ENCODE assay signal across 1 cellular context in the genomic region with DNA sequence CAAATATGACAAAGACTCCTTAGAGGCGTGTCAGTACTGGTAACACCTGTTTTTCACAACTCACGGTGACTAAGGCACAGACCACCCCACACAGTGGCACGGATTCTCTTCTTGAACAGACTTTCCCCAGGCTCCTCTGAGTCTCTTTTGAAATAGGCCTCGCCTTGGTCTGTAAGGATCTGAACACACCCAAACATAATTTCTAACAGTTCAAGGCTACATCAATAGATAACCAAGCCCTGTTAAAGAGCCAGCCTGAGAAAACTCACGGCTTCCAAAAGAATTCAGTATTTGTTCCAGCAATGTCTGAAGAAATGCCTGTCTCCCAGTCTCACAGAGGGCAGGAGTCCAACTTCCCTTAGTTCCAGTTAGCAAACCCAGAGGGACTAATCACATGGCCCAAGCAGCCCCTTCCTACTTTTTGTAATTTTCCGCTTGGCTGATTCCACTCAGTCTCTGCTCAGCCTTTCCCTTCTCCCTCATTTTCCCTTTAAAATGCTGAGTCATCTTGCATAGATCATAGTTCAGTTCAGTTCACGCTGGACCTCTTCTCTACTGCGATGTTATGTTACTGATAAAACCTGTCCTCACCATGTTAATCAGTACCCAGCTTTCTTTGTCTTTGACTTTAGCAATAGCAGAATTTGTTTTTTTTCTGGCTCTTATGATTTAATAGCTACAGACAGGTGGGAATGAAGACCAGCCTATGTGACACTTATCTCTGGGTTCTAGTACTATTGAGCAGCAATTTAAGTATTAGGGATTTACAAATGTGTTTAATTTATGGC.
A peak's percentile ranks its signal among the peaks of the same experiment; 100 is the strongest.
TF ChIP-seq lines count a peak whose summit lies in the region.

No MANE protein-coding gene starts in this region.

TF ChIP-seq in HepG2, 621 proteins besides CTCF, POLR2A, EP300 and RAD21 (continued from another document and continues in another):
- TF ChIP-seq, protein P1, sequence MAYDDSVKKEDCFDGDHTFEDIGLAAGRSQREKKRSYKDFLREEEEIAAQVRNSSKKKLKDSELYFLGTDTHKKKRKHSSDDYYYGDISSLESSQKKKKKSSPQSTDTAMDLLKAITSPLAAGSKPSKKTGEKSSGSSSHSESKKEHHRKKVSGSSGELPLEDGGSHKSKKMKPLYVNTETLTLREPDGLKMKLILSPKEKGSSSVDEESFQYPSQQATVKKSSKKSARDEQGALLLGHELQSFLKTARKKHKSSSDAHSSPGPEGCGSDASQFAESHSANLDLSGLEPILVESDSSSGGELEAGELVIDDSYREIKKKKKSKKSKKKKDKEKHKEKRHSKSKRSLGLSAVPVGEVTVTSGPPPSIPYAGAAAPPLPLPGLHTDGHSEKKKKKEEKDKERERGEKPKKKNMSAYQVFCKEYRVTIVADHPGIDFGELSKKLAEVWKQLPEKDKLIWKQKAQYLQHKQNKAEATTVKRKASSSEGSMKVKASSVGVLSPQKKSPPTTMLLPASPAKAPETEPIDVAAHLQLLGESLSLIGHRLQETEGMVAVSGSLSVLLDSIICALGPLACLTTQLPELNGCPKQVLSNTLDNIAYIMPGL (CRISPR knock-in tag; IDR thresholded peaks at IDR 0.05; ENCODE audit: borderline replicate concordance in 1 of 2, low read depth in 1 of 2): peak in 1 of 2 experiments; percentile 60; a peak in 3 of 4 replicates
- TF ChIP-seq HNRNPLL (IDR thresholded peaks at IDR 0.05; ENCODE audit: low read depth, low read length, poor library complexity, severe bottlenecking): no peak
- peak; percentile 26; the same call in 1 of the 2 replicates for TF ChIP-seq SOX13 (IDR thresholded peaks at IDR 0.05)
- peak in 1 of 2 experiments; percentile 94; a peak in 2 of 4 replicates for TF ChIP-seq SOX13 (CRISPR knock-in tag; conservative IDR thresholded peaks at IDR 0.05 in 1 of 2, IDR thresholded peaks at IDR 0.05 in 1 of 2)
- TF ChIP-seq, protein P2, sequence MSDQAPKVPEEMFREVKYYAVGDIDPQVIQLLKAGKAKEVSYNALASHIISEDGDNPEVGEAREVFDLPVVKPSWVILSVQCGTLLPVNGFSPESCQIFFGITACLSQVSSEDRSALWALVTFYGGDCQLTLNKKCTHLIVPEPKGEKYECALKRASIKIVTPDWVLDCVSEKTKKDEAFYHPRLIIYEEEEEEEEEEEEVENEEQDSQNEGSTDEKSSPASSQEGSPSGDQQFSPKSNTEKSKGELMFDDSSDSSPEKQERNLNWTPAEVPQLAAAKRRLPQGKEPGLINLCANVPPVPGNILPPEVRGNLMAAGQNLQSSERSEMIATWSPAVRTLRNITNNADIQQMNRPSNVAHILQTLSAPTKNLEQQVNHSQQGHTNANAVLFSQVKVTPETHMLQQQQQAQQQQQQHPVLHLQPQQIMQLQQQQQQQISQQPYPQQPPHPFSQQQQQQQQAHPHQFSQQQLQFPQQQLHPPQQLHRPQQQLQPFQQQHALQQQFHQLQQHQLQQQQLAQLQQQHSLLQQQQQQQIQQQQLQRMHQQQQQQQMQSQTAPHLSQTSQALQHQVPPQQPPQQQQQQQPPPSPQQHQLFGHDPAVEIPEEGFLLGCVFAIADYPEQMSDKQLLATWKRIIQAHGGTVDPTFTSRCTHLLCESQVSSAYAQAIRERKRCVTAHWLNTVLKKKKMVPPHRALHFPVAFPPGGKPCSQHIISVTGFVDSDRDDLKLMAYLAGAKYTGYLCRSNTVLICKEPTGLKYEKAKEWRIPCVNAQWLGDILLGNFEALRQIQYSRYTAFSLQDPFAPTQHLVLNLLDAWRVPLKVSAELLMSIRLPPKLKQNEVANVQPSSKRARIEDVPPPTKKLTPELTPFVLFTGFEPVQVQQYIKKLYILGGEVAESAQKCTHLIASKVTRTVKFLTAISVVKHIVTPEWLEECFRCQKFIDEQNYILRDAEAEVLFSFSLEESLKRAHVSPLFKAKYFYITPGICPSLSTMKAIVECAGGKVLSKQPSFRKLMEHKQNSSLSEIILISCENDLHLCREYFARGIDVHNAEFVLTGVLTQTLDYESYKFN (CRISPR knock-in tag; conservative IDR thresholded peaks at IDR 0.05): peak; percentile 98
- TF ChIP-seq DPF2 (CRISPR knock-in tag; IDR thresholded peaks at IDR 0.05; ENCODE audit: borderline replicate concordance, low read depth): no peak; the same call in 1 of the 2 replicates
- TF ChIP-seq, protein P3, sequence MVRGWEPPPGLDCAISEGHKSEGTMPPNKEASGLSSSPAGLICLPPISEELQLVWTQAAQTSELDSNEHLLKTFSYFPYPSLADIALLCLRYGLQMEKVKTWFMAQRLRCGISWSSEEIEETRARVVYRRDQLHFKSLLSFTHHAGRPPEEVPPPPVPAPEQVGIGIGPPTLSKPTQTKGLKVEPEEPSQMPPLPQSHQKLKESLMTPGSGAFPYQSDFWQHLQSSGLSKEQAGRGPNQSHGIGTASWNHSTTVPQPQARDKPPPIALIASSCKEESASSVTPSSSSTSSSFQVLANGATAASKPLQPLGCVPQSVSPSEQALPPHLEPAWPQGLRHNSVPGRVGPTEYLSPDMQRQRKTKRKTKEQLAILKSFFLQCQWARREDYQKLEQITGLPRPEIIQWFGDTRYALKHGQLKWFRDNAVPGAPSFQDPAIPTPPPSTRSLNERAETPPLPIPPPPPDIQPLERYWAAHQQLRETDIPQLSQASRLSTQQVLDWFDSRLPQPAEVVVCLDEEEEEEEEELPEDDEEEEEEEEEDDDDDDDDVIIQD (CRISPR knock-in tag; IDR thresholded peaks at IDR 0.05; ENCODE audit: low read depth): peak; percentile 78; the same call in 1 of the 2 replicates
- no peak for TF ChIP-seq MTF1 (CRISPR knock-in tag; IDR thresholded peaks at IDR 0.05)
- TF ChIP-seq NCOA5 (CRISPR knock-in tag; IDR thresholded peaks at IDR 0.05): no peak
- no peak for TF ChIP-seq ZSCAN25 (CRISPR knock-in tag; IDR thresholded peaks at IDR 0.05)
- TF ChIP-seq, protein P4, sequence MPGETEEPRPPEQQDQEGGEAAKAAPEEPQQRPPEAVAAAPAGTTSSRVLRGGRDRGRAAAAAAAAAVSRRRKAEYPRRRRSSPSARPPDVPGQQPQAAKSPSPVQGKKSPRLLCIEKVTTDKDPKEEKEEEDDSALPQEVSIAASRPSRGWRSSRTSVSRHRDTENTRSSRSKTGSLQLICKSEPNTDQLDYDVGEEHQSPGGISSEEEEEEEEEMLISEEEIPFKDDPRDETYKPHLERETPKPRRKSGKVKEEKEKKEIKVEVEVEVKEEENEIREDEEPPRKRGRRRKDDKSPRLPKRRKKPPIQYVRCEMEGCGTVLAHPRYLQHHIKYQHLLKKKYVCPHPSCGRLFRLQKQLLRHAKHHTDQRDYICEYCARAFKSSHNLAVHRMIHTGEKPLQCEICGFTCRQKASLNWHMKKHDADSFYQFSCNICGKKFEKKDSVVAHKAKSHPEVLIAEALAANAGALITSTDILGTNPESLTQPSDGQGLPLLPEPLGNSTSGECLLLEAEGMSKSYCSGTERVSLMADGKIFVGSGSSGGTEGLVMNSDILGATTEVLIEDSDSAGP (CRISPR knock-in tag; IDR thresholded peaks at IDR 0.05; ENCODE audit: borderline replicate concordance): 0 out of 2 replicates have a peak, but pooled peaks have one; percentile 36
- TF ChIP-seq GATAD2A (CRISPR knock-in tag; IDR thresholded peaks at IDR 0.05): peak; percentile 90
- TF ChIP-seq, protein P5, sequence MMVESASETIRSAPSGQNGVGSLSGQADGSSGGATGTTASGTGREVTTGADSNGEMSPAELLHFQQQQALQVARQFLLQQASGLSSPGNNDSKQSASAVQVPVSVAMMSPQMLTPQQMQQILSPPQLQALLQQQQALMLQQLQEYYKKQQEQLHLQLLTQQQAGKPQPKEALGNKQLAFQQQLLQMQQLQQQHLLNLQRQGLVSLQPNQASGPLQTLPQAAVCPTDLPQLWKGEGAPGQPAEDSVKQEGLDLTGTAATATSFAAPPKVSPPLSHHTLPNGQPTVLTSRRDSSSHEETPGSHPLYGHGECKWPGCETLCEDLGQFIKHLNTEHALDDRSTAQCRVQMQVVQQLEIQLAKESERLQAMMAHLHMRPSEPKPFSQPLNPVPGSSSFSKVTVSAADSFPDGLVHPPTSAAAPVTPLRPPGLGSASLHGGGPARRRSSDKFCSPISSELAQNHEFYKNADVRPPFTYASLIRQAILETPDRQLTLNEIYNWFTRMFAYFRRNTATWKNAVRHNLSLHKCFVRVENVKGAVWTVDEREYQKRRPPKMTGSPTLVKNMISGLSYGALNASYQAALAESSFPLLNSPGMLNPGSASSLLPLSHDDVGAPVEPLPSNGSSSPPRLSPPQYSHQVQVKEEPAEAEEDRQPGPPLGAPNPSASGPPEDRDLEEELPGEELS (CRISPR knock-in tag; IDR thresholded peaks at IDR 0.05): peak; percentile 79
- TF ChIP-seq, protein P6, sequence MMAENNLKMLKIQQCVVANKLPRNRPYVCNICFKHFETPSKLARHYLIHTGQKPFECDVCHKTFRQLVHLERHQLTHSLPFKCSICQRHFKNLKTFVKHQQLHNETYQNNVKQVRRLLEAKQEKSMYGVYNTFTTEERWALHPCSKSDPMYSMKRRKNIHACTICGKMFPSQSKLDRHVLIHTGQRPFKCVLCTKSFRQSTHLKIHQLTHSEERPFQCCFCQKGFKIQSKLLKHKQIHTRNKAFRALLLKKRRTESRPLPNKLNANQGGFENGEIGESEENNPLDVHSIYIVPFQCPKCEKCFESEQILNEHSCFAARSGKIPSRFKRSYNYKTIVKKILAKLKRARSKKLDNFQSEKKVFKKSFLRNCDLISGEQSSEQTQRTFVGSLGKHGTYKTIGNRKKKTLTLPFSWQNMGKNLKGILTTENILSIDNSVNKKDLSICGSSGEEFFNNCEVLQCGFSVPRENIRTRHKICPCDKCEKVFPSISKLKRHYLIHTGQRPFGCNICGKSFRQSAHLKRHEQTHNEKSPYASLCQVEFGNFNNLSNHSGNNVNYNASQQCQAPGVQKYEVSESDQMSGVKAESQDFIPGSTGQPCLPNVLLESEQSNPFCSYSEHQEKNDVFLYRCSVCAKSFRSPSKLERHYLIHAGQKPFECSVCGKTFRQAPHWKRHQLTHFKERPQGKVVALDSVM (CRISPR knock-in tag; IDR thresholded peaks at IDR 0.05): no peak
- peak; percentile 94 for TF ChIP-seq NFIC (IDR thresholded peaks at IDR 0.05; ENCODE audit: low read length)
- no peak for TF ChIP-seq PCBP2 (optimal IDR thresholded peaks at IDR 0.05; ENCODE audit: low read depth, low read length, poor library complexity, severe bottlenecking)
- peak; percentile 68; the same call in 1 of the 2 replicates for TF ChIP-seq FOXJ3 (CRISPR knock-in tag; IDR thresholded peaks at IDR 0.05; ENCODE audit: borderline replicate concordance)
- no peak; the same call in 1 of the 2 replicates for TF ChIP-seq ZKSCAN8 (CRISPR knock-in tag; IDR thresholded peaks at IDR 0.05; ENCODE audit: borderline replicate concordance)
- TF ChIP-seq TOE1 (CRISPR knock-in tag; IDR thresholded peaks at IDR 0.05): 0 out of 2 replicates have a peak, but pooled peaks have one; percentile 62
- peak; percentile 82 for TF ChIP-seq ZMYM4 (CRISPR knock-in tag; IDR thresholded peaks at IDR 0.05)
- no peak for TF ChIP-seq FOXM1 (CRISPR knock-in tag; IDR thresholded peaks at IDR 0.05)
- no peak for TF ChIP-seq RELA (CRISPR knock-in tag; IDR thresholded peaks at IDR 0.05)
- TF ChIP-seq, protein P7, sequence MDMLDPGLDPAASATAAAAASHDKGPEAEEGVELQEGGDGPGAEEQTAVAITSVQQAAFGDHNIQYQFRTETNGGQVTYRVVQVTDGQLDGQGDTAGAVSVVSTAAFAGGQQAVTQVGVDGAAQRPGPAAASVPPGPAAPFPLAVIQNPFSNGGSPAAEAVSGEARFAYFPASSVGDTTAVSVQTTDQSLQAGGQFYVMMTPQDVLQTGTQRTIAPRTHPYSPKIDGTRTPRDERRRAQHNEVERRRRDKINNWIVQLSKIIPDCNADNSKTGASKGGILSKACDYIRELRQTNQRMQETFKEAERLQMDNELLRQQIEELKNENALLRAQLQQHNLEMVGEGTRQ (IDR thresholded peaks at IDR 0.05; ENCODE audit: low read depth, low read length): peak; percentile 72
- TF ChIP-seq, protein P7 (CRISPR knock-in tag; IDR thresholded peaks at IDR 0.05; ENCODE audit: borderline replicate concordance): peak; percentile 76; the same call in 1 of the 2 replicates
- no peak for TF ChIP-seq ZNF180 (CRISPR knock-in tag; IDR thresholded peaks at IDR 0.05; ENCODE audit: borderline replicate concordance, low read depth)
- peak; percentile 45; the same call in 1 of the 2 replicates for TF ChIP-seq KAT8 (CRISPR knock-in tag; IDR thresholded peaks at IDR 0.05)
- no peak for TF ChIP-seq ZNF33A (CRISPR knock-in tag; IDR thresholded peaks at IDR 0.05; ENCODE audit: borderline replicate concordance)
- 0 out of 2 replicates have a peak, but pooled peaks have one; percentile 25 for TF ChIP-seq RORA (CRISPR knock-in tag; IDR thresholded peaks at IDR 0.05)
- TF ChIP-seq FLYWCH1 (CRISPR knock-in tag; IDR thresholded peaks at IDR 0.05): no peak
- TF ChIP-seq ZNF607 (CRISPR knock-in tag; IDR thresholded peaks at IDR 0.05; ENCODE audit: borderline replicate concordance): peak; percentile 46; the same call in 1 of the 2 replicates
- no peak for TF ChIP-seq KLF13 (CRISPR knock-in tag; IDR thresholded peaks at IDR 0.05)
- TF ChIP-seq, protein P8, sequence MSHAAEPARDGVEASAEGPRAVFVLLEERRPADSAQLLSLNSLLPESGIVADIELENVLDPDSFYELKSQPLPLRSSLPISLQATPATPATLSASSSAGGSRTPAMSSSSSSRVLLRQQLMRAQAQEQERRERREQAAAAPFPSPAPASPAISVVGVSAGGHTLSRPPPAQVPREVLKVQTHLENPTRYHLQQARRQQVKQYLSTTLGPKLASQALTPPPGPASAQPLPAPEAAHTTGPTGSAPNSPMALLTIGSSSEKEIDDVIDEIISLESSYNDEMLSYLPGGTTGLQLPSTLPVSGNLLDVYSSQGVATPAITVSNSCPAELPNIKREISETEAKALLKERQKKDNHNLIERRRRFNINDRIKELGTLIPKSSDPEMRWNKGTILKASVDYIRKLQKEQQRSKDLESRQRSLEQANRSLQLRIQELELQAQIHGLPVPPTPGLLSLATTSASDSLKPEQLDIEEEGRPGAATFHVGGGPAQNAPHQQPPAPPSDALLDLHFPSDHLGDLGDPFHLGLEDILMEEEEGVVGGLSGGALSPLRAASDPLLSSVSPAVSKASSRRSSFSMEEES (CRISPR knock-in tag; IDR thresholded peaks at IDR 0.05): no peak; the same call in 1 of the 2 replicates
- TF ChIP-seq MATR3 (CRISPR knock-in tag; IDR thresholded peaks at IDR 0.05): no peak
- peak; percentile 9; the same call in 1 of the 2 replicates for TF ChIP-seq ETV5 (CRISPR knock-in tag; IDR thresholded peaks at IDR 0.05; ENCODE audit: borderline replicate concordance)
